10 cellular contexts compared by ENCODE assay signal in the genomic region with DNA sequence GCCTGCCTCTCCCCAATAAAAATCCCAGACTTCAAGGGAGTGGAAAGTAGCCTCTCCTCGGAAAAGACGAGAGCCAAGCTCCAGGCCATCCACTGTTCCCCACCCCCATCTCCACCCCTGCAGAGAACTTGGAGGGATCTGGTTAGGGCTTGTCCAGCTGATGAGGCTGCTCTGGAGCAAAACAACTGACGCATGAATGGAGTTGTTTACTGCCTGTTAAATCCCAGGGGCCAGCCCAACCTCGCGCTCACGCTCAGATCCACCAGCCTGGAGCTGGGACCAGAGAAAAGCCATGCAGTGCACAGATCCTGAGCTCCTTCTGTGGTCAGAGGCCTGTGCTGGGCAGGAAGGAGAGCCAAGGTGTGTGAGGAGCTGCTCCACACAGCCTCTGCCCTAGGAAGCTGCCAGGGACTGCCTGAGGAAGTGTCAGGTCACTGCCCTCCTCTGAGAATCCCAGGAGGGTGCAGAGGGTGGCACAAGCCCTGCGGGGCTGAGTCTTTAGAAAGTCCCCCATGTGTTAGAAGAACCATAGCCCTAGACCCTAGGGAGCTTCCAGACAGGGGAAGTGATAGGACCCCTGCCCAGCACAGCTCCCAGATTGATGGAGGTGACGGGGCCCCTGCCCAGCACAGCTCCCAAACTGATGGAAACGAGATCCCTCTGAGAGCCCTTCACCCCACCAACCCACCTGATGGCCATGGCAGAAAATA.
A peak's percentile ranks its signal among the peaks of the same experiment; 100 is the strongest.
DNase-seq lines count a peak whose midpoint lies in the region; TF ChIP-seq lines count a peak whose summit lies in the region.
"Had no signal": no experiment of that assay in that cellular context is flagged by ENCODE, and none has a peak within 500 bp of the region (broad histone marks: within the 10 kb centered on the region; RNA-seq: fewer than 3 reads in every experiment).

No MANE protein-coding gene starts in this region.

- no peaks in the 10 kb centered on the region for H3K9me2 ChIP-seq in Karpas-422 (replicated peaks; ENCODE audit: insufficient read depth, low read length)

- H3K27me3 ChIP-seq in mucosa of stomach (ENCODE audit: control insufficient read depth, insufficient read depth, low read length): no peaks in the 10 kb centered on the region
- H3K27me3 ChIP-seq in vagina: no peaks in the 10 kb centered on the region
- H3K27me3 ChIP-seq in Karpas-422 (ENCODE audit: low read length): no peaks in the 10 kb centered on the region

- peak overlapping the region; percentile 38 for H3K9ac ChIP-seq in mucosa of stomach (ENCODE audit: low read length)
- no peak overlapping the region for H3K9ac ChIP-seq in Karpas-422 (ENCODE audit: low read length)

- DNase-seq in NCI-H345 (lab: John Stamatoyannopoulos, UW) (peak; percentile 34), NCI-H345 treated with DMSO at 0.1 percent for 48 hours (lab: John Stamatoyannopoulos, UW; ENCODE audit: unreplicated experiment) (no peak), epithelial cell of esophagus (ENCODE audit: low read depth) (peak; percentile 82), vagina (ENCODE audit: extremely low spot score in 2 of 2) (peak in 1 of 2 donors; percentile 95), SKM-1 (lab: John Stamatoyannopoulos, UW; ENCODE audit: unreplicated experiment) (no peak), Karpas-422 (no peak)
- DNase-seq in stimulated activated CD4-positive, alpha-beta T cell treated with anti-CD3 and anti-CD28 coated beads, Interleukin-12 subunit alpha, Interleukin-12 subunit beta, amount 100 ng/mL, for 4 hours: no peak
- DNase-seq: activated CD4-positive, alpha-beta memory T cell treated with anti-CD3 and anti-CD28 coated beads for 36 hours had no signal

- intact Hi-C loops in vagina (cut with DNase I): no loop called here

- H3K27ac ChIP-seq in vagina (peak overlapping the region; percentile 95), Karpas-422 (ENCODE audit: low read length) (no peak overlapping the region)

- H3K4me1 ChIP-seq in mucosa of stomach (ENCODE audit: control insufficient read depth, insufficient read depth, low read length): peaks cover 32% of the 10 kb centered on the region
- peaks cover 86% of the 10 kb centered on the region for H3K4me1 ChIP-seq in vagina
- peaks cover 12% of the 10 kb centered on the region for H3K4me1 ChIP-seq in Karpas-422 (ENCODE audit: low read length)

- TF ChIP-seq POLR2A in vagina (IDR thresholded peaks at IDR 0.05): peak in 1 of 2 donors; percentile 16

- H2AFZ ChIP-seq in Karpas-422 (ENCODE audit: low read length): no peak overlapping the region

- no peaks in the 10 kb centered on the region for H3K9me3 ChIP-seq in mucosa of stomach (ENCODE audit: control insufficient read depth, low read length)
- H3K9me3 ChIP-seq in vagina: no peaks in the 10 kb centered on the region
- H3K9me3 ChIP-seq in Karpas-422 (ENCODE audit: low read length): no peaks in the 10 kb centered on the region
- H3K9me3 ChIP-seq: A549 had no signal

- H3K4me3 ChIP-seq in epithelial cell of esophagus (ENCODE audit: low read length): no peak overlapping the region
- no peak overlapping the region for H3K4me3 ChIP-seq in mucosa of stomach (ENCODE audit: low read length)
- no peak overlapping the region for H3K4me3 ChIP-seq in vagina
- H3K4me3 ChIP-seq in Karpas-422 (ENCODE audit: low read length): no peak overlapping the region
- H3K4me3 ChIP-seq: A549 had no signal

- no peaks in the 10 kb centered on the region for H3K79me2 ChIP-seq in Karpas-422 (ENCODE audit: low read length)

- no peak overlapping the region for H3K4me2 ChIP-seq in Karpas-422 (ENCODE audit: low read depth, low read length, poor library complexity, severe bottlenecking)
- H3K4me2 ChIP-seq: A549 had no signal

- H3K36me3 ChIP-seq in mucosa of stomach (ENCODE audit: control insufficient read depth, insufficient read depth, low read length) (no peaks in the 10 kb centered on the region), vagina (no peaks in the 10 kb centered on the region), Karpas-422 (ENCODE audit: insufficient read depth, low read length) (no peaks in the 10 kb centered on the region)

- H4K20me1 ChIP-seq in Karpas-422 (ENCODE audit: insufficient read depth, low read depth, low read length): no peaks in the 10 kb centered on the region; the same call in 1 of the 2 replicates

- TF ChIP-seq CTCF in epithelial cell of esophagus (IDR thresholded peaks at IDR 0.05; ENCODE audit: insufficient read depth, low read depth, low read length, missing control alignments) (no peak), vagina (IDR thresholded peaks at IDR 0.05) (no peak)

Comparison
In these comparisons a context has a peak if more than half of its experiments do, and no peak if none do; other contexts are left out.
1. DNase-seq: peak in NCI-H345 (single experiment) and epithelial cell of esophagus (single experiment); none in NCI-H345 treated with DMSO at 0.1 percent for 48 hours (single experiment), stimulated activated CD4-positive, alpha-beta T cell treated with anti-CD3 and anti-CD28 coated beads, Interleukin-12 subunit alpha, Interleukin-12 subunit beta, amount 100 ng/mL, for 4 hours (single experiment), SKM-1 (single experiment) and Karpas-422 (single experiment).